Comparison of ENCODE assay signal across 1 cellular context in genomic region chr12:79514730-79515525, GRCh38.
TF ChIP-seq lines count a peak whose summit lies in the region.

No MANE protein-coding gene starts in this region.

TF ChIP-seq in HepG2, 621 proteins besides CTCF, POLR2A, EP300 and RAD21:
- TF ChIP-seq ZNF318 (CRISPR knock-in tag; IDR thresholded peaks at IDR 0.05) (no peak), GABPA (IDR thresholded peaks at IDR 0.05; ENCODE audit: low read depth, low read length) (no peak), GABPA (CRISPR knock-in tag; IDR thresholded peaks at IDR 0.05; ENCODE audit: low read depth) (peak; percentile 9; the same call in 1 of the 2 replicates)
